2 cellular contexts compared by ENCODE assay signal in genomic region chr6:136409598-136409997, GRCh38.
TF ChIP-seq lines count a peak whose summit lies in the region.

No MANE protein-coding gene starts in this region.

TF ChIP-seq in HCT116, 20 proteins besides CTCF, POLR2A, EP300 and RAD21 (continued from another document):
- TF ChIP-seq SP1 (IDR thresholded peaks at IDR 0.05; ENCODE audit: low read depth) (no peak), REST (IDR thresholded peaks at IDR 0.05; ENCODE audit: low read depth) (no peak), CEBPB (IDR thresholded peaks at IDR 0.05; ENCODE audit: low read depth) (no peak), ELF1 (IDR thresholded peaks at IDR 0.05; ENCODE audit: borderline replicate concordance, low read depth) (no peak), ATF3 (IDR thresholded peaks at IDR 0.05) (no peak), FOSL1 (IDR thresholded peaks at IDR 0.05; ENCODE audit: low read depth) (no peak), EZH2phosphoT487 (IDR thresholded peaks at IDR 0.05; ENCODE audit: borderline replicate concordance) (no peak), ZNF274 (IDR thresholded peaks at IDR 0.05; ENCODE audit: low read depth, low read length) (no peak), YY1 (IDR thresholded peaks at IDR 0.05; ENCODE audit: extremely low read depth, insufficient replicate concordance, low read depth, low read length) (no peak)

TF ChIP-seq in H1, 55 proteins besides CTCF, POLR2A, EP300 and RAD21:
- no peak for TF ChIP-seq ASH2L (IDR thresholded peaks at IDR 0.05; ENCODE audit: low read length)
- TF ChIP-seq YY1 (IDR thresholded peaks at IDR 0.05; ENCODE audit: low read depth, low read length) = no peak
- no peak for TF ChIP-seq CEBPB (IDR thresholded peaks at IDR 0.05; ENCODE audit: low read depth, low read length)
- no peak for TF ChIP-seq TAF7 (optimal IDR thresholded peaks at IDR 0.05; ENCODE audit: borderline replicate concordance, low read depth, low read length)
- TF ChIP-seq CHD2 (IDR thresholded peaks at IDR 0.05; ENCODE audit: low read length) = no peak
- no peak for TF ChIP-seq EGR1 (IDR thresholded peaks at IDR 0.05; ENCODE audit: borderline replicate concordance, low read depth, low read length)
- no peak for TF ChIP-seq POLR2AphosphoS5 (IDR thresholded peaks at IDR 0.05; ENCODE audit: low read depth, low read length)
- no peak for TF ChIP-seq NRF1 (IDR thresholded peaks at IDR 0.05; ENCODE audit: low read depth, low read length)
- TF ChIP-seq CREB1 (IDR thresholded peaks at IDR 0.05) = no peak
- TF ChIP-seq CHD7 (IDR thresholded peaks at IDR 0.05; ENCODE audit: insufficient replicate concordance, low read length) = no peak
- no peak for TF ChIP-seq CHD1 (IDR thresholded peaks at IDR 0.05; ENCODE audit: low read depth, low read length)
- TF ChIP-seq MAX (IDR thresholded peaks at IDR 0.05) = no peak
- TF ChIP-seq SIRT6 (IDR thresholded peaks at IDR 0.05; ENCODE audit: low read length) = no peak
- no peak for TF ChIP-seq JUND (IDR thresholded peaks at IDR 0.05; ENCODE audit: low read length)
- no peak for TF ChIP-seq SP2 (IDR thresholded peaks at IDR 0.05; ENCODE audit: low read length)
